ENCODE assay signal across 8 cellular contexts in genomic region chr2:72915907-72916742, GRCh38. TPM values are rescaled to one million over a fixed set of nuclear protein-coding genes. Genes with fewer than 3 reads are reported as not detected.
A peak's percentile ranks its signal among the peaks of the same experiment; 100 is the strongest.
DNase-seq lines count a peak whose midpoint lies in the region; ATAC-seq and TF ChIP-seq lines count a peak whose summit lies in the region.

No MANE protein-coding gene starts in this region.

- H3K27me3 Mint-ChIP-seq in endothelial cell (ENCODE audit: unreplicated experiment) (peaks cover 27% of the 10 kb centered on the region), naive B cell (peaks cover 54 to 79% (median 59%) of the 10 kb centered on the region in 3 donors)

- no peaks in the 10 kb centered on the region for H3K27me3 ChIP-seq in aorta (ENCODE audit: control insufficient read depth in 1 of 2, insufficient read depth in 2 of 2, low read length in 1 of 2)

- ATAC-seq in GM21367 (IDR thresholded peaks at IDR 0.05; ENCODE audit: unreplicated experiment) (peak; percentile 68), HG03571 (IDR thresholded peaks at IDR 0.05; ENCODE audit: unreplicated experiment) (peak; percentile 54), naive B cell (ENCODE audit: low read depth in 2 of 2) (peak; percentile 59 to 62), aorta (ENCODE audit: low FRiP score) (peak; percentile 33)

- H3K4me1 ChIP-seq in aorta (ENCODE audit: control insufficient read depth in 1 of 2, insufficient read depth in 2 of 2, low read length in 2 of 2), result no peaks in the 10 kb centered on the region

- peaks cover 8% of the 10 kb centered on the region for H3K36me3 Mint-ChIP-seq in endothelial cell (ENCODE audit: low read depth, unreplicated experiment)
- peaks cover 0 to 17% of the 10 kb centered on the region in 2 donors for H3K36me3 Mint-ChIP-seq in naive B cell

- no peak for TF ChIP-seq CTCF in endothelial cell (IDR thresholded peaks at IDR 0.05; ENCODE audit: unreplicated experiment)

- 1 to 2% methylated on average over 86 of the region's 86 CpGs for WGBS in aorta, 2 donors

- H3K36me3 ChIP-seq in aorta (ENCODE audit: control insufficient read depth in 1 of 2, insufficient read depth in 2 of 2, low read length in 1 of 2), result no peaks in the 10 kb centered on the region

- H3K4me1 Mint-ChIP-seq in endothelial cell (ENCODE audit: unreplicated experiment) (peaks cover 32% of the 10 kb centered on the region), naive B cell (peaks cover 28 to 46% (median 36%) of the 10 kb centered on the region in 3 donors)

- H3K27ac ChIP-seq in aorta (ENCODE audit: low read depth in 1 of 2, low read length in 2 of 2), result no peak overlapping the region

- no peaks in the 10 kb centered on the region for H3K9me3 Mint-ChIP-seq in endothelial cell (ENCODE audit: unreplicated experiment)
- H3K9me3 Mint-ChIP-seq in naive B cell, result peaks cover 0 to 12% (median 7%) of the 10 kb centered on the region in 7 donors

- H3K27ac Mint-ChIP-seq in endothelial cell (ENCODE audit: unreplicated experiment) (peak overlapping the region; percentile 24), naive B cell (peak overlapping the region in 2 of 6 donors; percentile 61 to 70)

- intact Hi-C loops in aorta (cut with DNase I), result no loop called here

- DNase-seq in ELF-1 (ENCODE audit: low read depth, low spot score), result peak; percentile 70
- DNase-seq in T-helper 22 cell (ENCODE audit: low read depth), result peak; percentile 14
- peak; percentile 65 for DNase-seq in endothelial cell (ENCODE audit: low spot score)
- DNase-seq in naive B cell, result no peak
- peak; percentile 45 to 77 for DNase-seq in aorta
- no peak for DNase-seq in ureter (ENCODE audit: low spot score)

- peak overlapping the region in 1 of 2 donors; percentile 23 for H3K4me3 ChIP-seq in aorta (ENCODE audit: low read length in 2 of 2)

- no peaks in the 10 kb centered on the region for H3K9me3 ChIP-seq in aorta (ENCODE audit: control insufficient read depth, low read length)

- H3K4me3 Mint-ChIP-seq in endothelial cell (ENCODE audit: unreplicated experiment) (peak overlapping the region; percentile 86), naive B cell (peak overlapping the region; percentile 82 to 90 (median 86))

RNA-seq across cellular contexts. Expression of gene EMX1, which starts 1.2 kb away (rescaled TPM):
- total RNA-seq in endothelial cell (ENCODE audit: unreplicated experiment) (3.7 TPM), aorta (not detected), ureter (not detected)
- polyA plus RNA-seq in naive B cell (ENCODE audit: low read depth in 6 of 6) (under 1 TPM in 1 of 6 donors, not detected in 5; 0.12 TPM), aorta (not detected)

RNA-seq across cellular contexts. Expression of gene SPR, which starts 28.9 kb away (rescaled TPM):
- total RNA-seq in endothelial cell (ENCODE audit: unreplicated experiment) (12.2 TPM), aorta (10 to 100 TPM; 16.1 to 22.4 TPM), ureter (17.1 TPM)
- polyA plus RNA-seq in naive B cell (ENCODE audit: low read depth in 6 of 6) (not detected), aorta (10 to 100 TPM; 20.4 to 33.1 TPM)

Comparison
In these comparisons a context has a peak if more than half of its experiments do, and no peak if none do; other contexts are left out.
1. DNase-seq: peak in ELF-1 (single experiment), T-helper 22 cell (single experiment), endothelial cell (single experiment) and aorta (2 of 2); none in naive B cell (single experiment) and ureter (single experiment).
2. Peak in every context shown above with its lines, with median percentiles within 50 percentile points of each other: ATAC-seq.